Comparison of ENCODE assay signal across 26 cellular contexts in the genomic region with DNA sequence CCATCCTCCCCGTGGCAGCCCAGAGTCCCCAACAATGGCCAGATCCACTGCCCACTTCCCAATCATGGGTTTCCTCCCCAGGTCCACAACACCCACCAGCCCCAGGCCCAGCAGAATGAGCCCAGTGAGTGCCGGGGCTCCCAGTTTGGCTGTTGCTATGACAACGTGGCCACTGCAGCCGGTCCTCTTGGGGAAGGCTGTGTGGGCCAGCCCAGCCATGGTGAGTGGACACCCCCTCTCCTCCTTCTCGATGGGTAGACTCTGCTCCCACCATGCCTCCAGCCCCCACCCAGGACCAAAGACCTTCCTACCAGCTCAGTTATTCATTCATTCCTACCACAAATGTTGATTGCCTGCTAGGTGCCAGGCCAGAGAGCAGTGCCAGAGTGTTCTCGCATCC.
"Had no signal": no experiment of that assay in that cellular context is flagged by ENCODE, and none has a peak within 500 bp of the region (broad histone marks: within the 10 kb centered on the region; RNA-seq: fewer than 3 reads in every experiment).

No MANE protein-coding gene starts in this region.

- H3K4me2 ChIP-seq: hepatocyte had no signal

- H3K4me3 ChIP-seq: adrenal gland, coronary artery, dorsolateral prefrontal cortex, hepatocyte, psoas muscle, right atrium auricular region, testis, transverse colon had no signal

- H3K27ac ChIP-seq: adrenal gland, coronary artery, dorsolateral prefrontal cortex, hepatocyte, parathyroid adenoma, psoas muscle, right atrium auricular region, testis, transverse colon, VCaP had no signal

- H3K4me1 ChIP-seq: adrenal gland, parathyroid adenoma, psoas muscle, right atrium auricular region, testis, transverse colon had no signal

- H3K27me3 ChIP-seq: adrenal gland, hepatocyte, right atrium auricular region, testis, transverse colon had no signal

- DNase-seq: activated CD4-positive, alpha-beta memory T cell treated with anti-CD3 and anti-CD28 coated beads for 36 hours; activated CD4-positive, alpha-beta T cell treated with anti-CD3 and anti-CD28 coated beads, Interleukin-2, amount 10 ng/mL, durations not matched to agents 24 days and 14 days; activated CD8-positive, alpha-beta memory T cell treated with anti-CD3 and anti-CD28 coated beads, Interleukin-2, amount 50 U/mL, for 4 hours; activated T-cell treated with anti-CD3 and anti-CD28 coated beads, Interleukin-2, amount 50 U/mL, for 4 hours; effector memory CD4-positive, alpha-beta T cell; left cardiac atrium; mammary epithelial cell; naive B cell; nephron progenitor cell; nucleus accumbens; psoas muscle; stimulated activated naive CD4-positive, alpha-beta T cell treated with Interleukin-2 at 50 U/mL for 16 hours; testis; transverse colon had no signal

- H3K9ac ChIP-seq: parathyroid adenoma had no signal

- H3K4me3 Mint-ChIP-seq: activated CD4-positive, alpha-beta memory T cell treated with anti-CD3 and anti-CD28 coated beads for 36 hours; activated CD4-positive, alpha-beta T cell treated with anti-CD3 and anti-CD28 coated beads, Interleukin-2, amount 10 ng/mL, durations not matched to agents 24 days and 14 days; activated naive CD8-positive, alpha-beta T cell; activated T-cell treated with anti-CD3 and anti-CD28 coated beads, Interleukin-2, amount 50 U/mL, for 4 hours; activated T-helper 17 cell treated with anti-CD3 and anti-CD28 coated beads, Interleukin-2, amount 50 U/mL, for 72 hours; brain; mesothelial cell of epicardium; naive B cell; nephron progenitor cell had no signal

- H3K27ac Mint-ChIP-seq: activated CD4-positive, alpha-beta memory T cell treated with anti-CD3 and anti-CD28 coated beads for 36 hours; activated CD4-positive, alpha-beta T cell treated with anti-CD3 and anti-CD28 coated beads, Interleukin-2, amount 10 ng/mL, durations not matched to agents 24 days and 14 days; activated naive CD8-positive, alpha-beta T cell; activated T-helper 17 cell treated with anti-CD3 and anti-CD28 coated beads, Interleukin-2, amount 50 U/mL, for 72 hours; brain; mesothelial cell of epicardium; nephron progenitor cell had no signal

- H3K36me3 Mint-ChIP-seq: activated CD4-positive, alpha-beta memory T cell treated with anti-CD3 and anti-CD28 coated beads for 36 hours; activated naive CD8-positive, alpha-beta T cell; brain; mesothelial cell of epicardium; naive B cell had no signal

- H3K9me3 ChIP-seq: adrenal gland, psoas muscle, right atrium auricular region, testis, transverse colon had no signal

- H3K27me3 Mint-ChIP-seq: activated CD4-positive, alpha-beta memory T cell treated with anti-CD3 and anti-CD28 coated beads for 36 hours had no signal

- FAIRE-seq: frontal cortex had no signal

- H2AFZ ChIP-seq: hepatocyte, parathyroid adenoma had no signal

- H3K36me3 ChIP-seq: adrenal gland, right atrium auricular region, transverse colon had no signal

- H3K79me2 ChIP-seq: hepatocyte, parathyroid adenoma had no signal

- H3K4me1 Mint-ChIP-seq: activated T-helper 17 cell treated with anti-CD3 and anti-CD28 coated beads, Interleukin-2, amount 50 U/mL, for 72 hours; mesothelial cell of epicardium; naive B cell had no signal

- H3K9me3 Mint-ChIP-seq: activated CD4-positive, alpha-beta memory T cell treated with anti-CD3 and anti-CD28 coated beads for 36 hours; activated CD4-positive, alpha-beta T cell treated with anti-CD3 and anti-CD28 coated beads, Interleukin-2, amount 10 ng/mL, durations not matched to agents 24 days and 14 days; activated T-cell treated with anti-CD3 and anti-CD28 coated beads, Interleukin-2, amount 50 U/mL, for 4 hours; activated T-helper 17 cell treated with anti-CD3 and anti-CD28 coated beads, Interleukin-2, amount 50 U/mL, for 72 hours; brain; mesothelial cell of epicardium; naive B cell; nephron progenitor cell had no signal
